Comparison of ENCODE assay signal across 1 cellular context in the genomic region with DNA sequence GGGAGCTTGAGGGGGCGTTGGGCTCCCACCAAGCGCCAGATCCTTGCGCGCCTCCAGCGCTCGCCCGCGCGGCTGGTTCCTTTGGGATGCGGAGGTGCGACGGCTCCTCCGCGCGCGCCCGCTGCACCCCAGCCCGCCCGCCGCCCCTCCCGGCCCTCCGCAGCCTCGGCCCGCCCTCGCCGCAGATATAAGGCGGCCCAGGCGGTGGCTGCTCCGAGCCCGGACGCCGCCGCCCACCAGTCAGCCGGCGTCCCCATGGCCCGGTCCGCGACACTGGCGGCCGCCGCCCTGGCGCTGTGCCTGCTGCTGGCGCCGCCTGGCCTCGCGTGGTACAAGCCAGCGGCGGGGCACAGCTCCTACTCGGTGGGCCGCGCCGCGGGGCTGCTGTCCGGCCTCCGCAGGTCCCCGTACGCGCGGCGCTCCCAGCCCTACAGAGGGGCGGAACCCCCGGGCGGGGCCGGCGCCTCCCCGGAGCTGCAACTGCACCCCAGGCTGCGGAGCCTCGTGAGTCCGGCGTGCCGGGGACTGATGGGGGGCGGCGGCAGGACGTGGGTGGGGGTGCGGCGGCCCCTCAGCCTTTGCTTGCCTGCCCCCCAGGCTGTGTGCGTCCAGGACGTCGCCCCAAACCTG.
TF ChIP-seq lines count a peak whose summit lies in the region.

Gene NPB (plus strand): TSS at position 216 of the 630 bp plus-strand sequence. CDS start 40 bp downstream, at position 256.

TF ChIP-seq in IMR-90, 13 proteins besides CTCF, POLR2A, EP300 and RAD21 (continued from another document):
- TF ChIP-seq CEBPB (IDR thresholded peaks at IDR 0.05; ENCODE audit: low read depth, low read length), result no peak
- no peak for TF ChIP-seq ELK1 (IDR thresholded peaks at IDR 0.05; ENCODE audit: borderline replicate concordance, low read depth, low read length)
- TF ChIP-seq FOS (IDR thresholded peaks at IDR 0.05; ENCODE audit: low read depth, low read length), result no peak
- no peak for TF ChIP-seq SMC3 (IDR thresholded peaks at IDR 0.05; ENCODE audit: low read depth, low read length)
- no peak for TF ChIP-seq MXI1 (IDR thresholded peaks at IDR 0.05; ENCODE audit: borderline replicate concordance, low read depth, low read length)
